8 cellular contexts compared by ENCODE assay signal in the genomic region with DNA sequence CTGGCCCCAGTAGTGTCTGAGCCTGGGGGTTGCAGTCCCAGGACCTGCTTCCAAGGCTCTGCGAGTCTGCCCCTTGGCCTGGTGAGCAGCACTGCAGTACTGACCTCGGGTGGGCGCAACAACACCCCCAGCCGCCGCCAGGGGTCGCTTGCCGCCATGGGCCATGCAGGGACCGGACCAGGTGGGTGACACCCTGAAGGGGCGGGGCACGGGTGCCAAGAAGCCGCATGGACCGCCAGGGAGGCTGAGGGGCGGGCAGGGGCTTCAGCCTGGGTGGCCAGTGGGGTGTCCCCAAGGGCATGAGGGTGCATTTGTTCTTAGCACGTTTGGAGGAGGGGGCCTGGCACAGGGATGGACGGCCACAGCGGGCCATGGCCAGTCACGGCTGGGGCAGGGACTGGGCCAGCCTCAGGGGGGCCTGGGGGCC. TPM values are rescaled to one million over a fixed set of nuclear protein-coding genes. Genes with fewer than 3 reads are reported as not detected.
A peak's percentile ranks its signal among the peaks of the same experiment; 100 is the strongest.
DNase-seq lines count a peak whose midpoint lies in the region; ATAC-seq and TF ChIP-seq lines count a peak whose summit lies in the region.

No MANE protein-coding gene starts in this region.

- peaks cover 0 to 2% (median 0%) of the 10 kb centered on the region in 4 donors for H3K36me3 ChIP-seq in transverse colon

- no peak for TF ChIP-seq POLR2A in transverse colon (IDR thresholded peaks at IDR 0.05)

- H3K4me1 Mint-ChIP-seq in activated T-cell treated with anti-CD3 and anti-CD28 coated beads, Interleukin-2, amount 50 U/mL, for 24 hours (ENCODE audit: low read depth) = no peaks in the 10 kb centered on the region
- no peaks in the 10 kb centered on the region for H3K4me1 Mint-ChIP-seq in osteocyte (ENCODE audit: unreplicated experiment)

- no peaks in the 10 kb centered on the region for H3K27me3 Mint-ChIP-seq in activated T-cell treated with anti-CD3 and anti-CD28 coated beads, Interleukin-2, amount 50 U/mL, for 24 hours
- no peaks in the 10 kb centered on the region for H3K27me3 Mint-ChIP-seq in osteocyte (ENCODE audit: unreplicated experiment)

- peaks cover 40% of the 10 kb centered on the region for H3K36me3 Mint-ChIP-seq in activated T-cell treated with anti-CD3 and anti-CD28 coated beads, Interleukin-2, amount 50 U/mL, for 24 hours (ENCODE audit: low read depth)
- H3K36me3 Mint-ChIP-seq in osteocyte (ENCODE audit: unreplicated experiment) = peaks cover 12% of the 10 kb centered on the region

- ATAC-seq in HG03342 (IDR thresholded peaks at IDR 0.05; ENCODE audit: unreplicated experiment) = peak; percentile 55

- WGBS in transverse colon (ENCODE audit: low coverage in 1 of 2), 2 donors = 18% methylated on average over 10 of the region's 17 CpGs; no CpG with 5 or more reads in 1 of the 2 donors

- H3K27ac Mint-ChIP-seq in activated T-cell treated with anti-CD3 and anti-CD28 coated beads, Interleukin-2, amount 50 U/mL, for 24 hours = no peak overlapping the region
- H3K27ac Mint-ChIP-seq in osteocyte (ENCODE audit: unreplicated experiment) = no peak overlapping the region

- intact Hi-C loops in transverse colon (cut with DNase I; ENCODE audit: low total_unique reads) = loop anchor here (5.0 kb wide), 2 partner anchors 66 to 151 kb away; no protein-coding TSS in a partner anchor

- peaks cover 5% of the 10 kb centered on the region for H3K27me3 ChIP-seq in transverse colon

- in situ Hi-C loops in transverse colon (cut with MboI; ENCODE audit: low pct_ligation_motif_present in 1 of 4, low pct_unique_long_range_greater_than_20kb in 1 of 4, low sequenced_read_pairs in 3 of 4) = loop anchor here in 1 of 4 donors (10.0 kb wide), 2 partner anchors 69 to 159 kb away; no protein-coding TSS in a partner anchor

- H3K9me3 ChIP-seq in transverse colon = no peaks in the 10 kb centered on the region

- no peak overlapping the region for H3K4me3 ChIP-seq in fibroblast of pulmonary artery (replicated peaks; ENCODE audit: low read depth, low read length)
- no peak overlapping the region for H3K4me3 ChIP-seq in transverse colon

- no peaks in the 10 kb centered on the region for H3K9me3 Mint-ChIP-seq in activated T-cell treated with anti-CD3 and anti-CD28 coated beads, Interleukin-2, amount 50 U/mL, for 24 hours
- H3K9me3 Mint-ChIP-seq in osteocyte (ENCODE audit: unreplicated experiment) = no peaks in the 10 kb centered on the region

- no peak for TF ChIP-seq EP300 in transverse colon (IDR thresholded peaks at IDR 0.05; ENCODE audit: low read depth)

- no peak overlapping the region for H3K27ac ChIP-seq in transverse colon

- DNase-seq in ELR (ENCODE audit: low read depth) (peak; percentile 80), OCI-M1 (lab: John Stamatoyannopoulos, UW) (peak; percentile 83), fibroblast of pulmonary artery (ENCODE audit: low read depth) (peak; percentile 72), osteocyte (ENCODE audit: extremely low spot score, unreplicated experiment) (peak; percentile 95), transverse colon (peak; percentile 74), putamen (ENCODE audit: low spot score) (no peak)
- peak; percentile 86 for DNase-seq in activated T-cell treated with anti-CD3 and anti-CD28 coated beads, Interleukin-2, amount 50 U/mL, for 24 hours

- H3K4me1 ChIP-seq in transverse colon = peaks cover 0 to 5% (median 2%) of the 10 kb centered on the region in 4 donors

- TF ChIP-seq CTCF in fibroblast of pulmonary artery (IDR thresholded peaks at IDR 0.05; ENCODE audit: low read length, missing control alignments) (peak; percentile 79), osteocyte (IDR thresholded peaks at IDR 0.05) (peak; percentile 89), transverse colon (IDR thresholded peaks at IDR 0.05) (peak; percentile 65 to 88 (median 80))

- H3K4me3 Mint-ChIP-seq in activated T-cell treated with anti-CD3 and anti-CD28 coated beads, Interleukin-2, amount 50 U/mL, for 24 hours = no peak overlapping the region
- no peak overlapping the region for H3K4me3 Mint-ChIP-seq in osteocyte (ENCODE audit: unreplicated experiment)

RNA-seq across cellular contexts. Expression of a gene that starts 25.0 kb away (rescaled TPM):
- total RNA-seq in osteocyte (22.3 and 23.6 TPM in 2 replicates), transverse colon (100 to 1,000 TPM in 1 of 4 donors, 10 to 100 TPM in 1, 1 to 10 TPM in 2; 5.9 to 175 (median 23.1) TPM)

RNA-seq across cellular contexts. Expression of a gene that starts 25.2 kb away (rescaled TPM):
- total RNA-seq in osteocyte (48.8 and 53.6 TPM in 2 replicates), transverse colon (100 to 1,000 TPM in 1 of 4 donors, 10 to 100 TPM in 3; 66.1 to 116 (median 86.6) TPM)

RNA-seq across cellular contexts. Expression of a gene that starts 34.2 kb away (rescaled TPM):
- total RNA-seq in osteocyte (49.1 and 50.4 TPM in 2 replicates), transverse colon (10 to 100 TPM in 3 of 4 donors, 1 to 10 TPM in 1; 7.6 to 47.5 (median 31.6) TPM)

RNA-seq across cellular contexts. Expression of a gene that starts 46.8 kb away (rescaled TPM):
- total RNA-seq in osteocyte (6.4 and 6.9 TPM in 2 replicates), transverse colon (100 to 1,000 TPM in 2 of 4 donors, 10 to 100 TPM in 2; 56.2 to 209 (median 110) TPM)
